ENCODE assay signal across 15 cellular contexts in the genomic region with DNA sequence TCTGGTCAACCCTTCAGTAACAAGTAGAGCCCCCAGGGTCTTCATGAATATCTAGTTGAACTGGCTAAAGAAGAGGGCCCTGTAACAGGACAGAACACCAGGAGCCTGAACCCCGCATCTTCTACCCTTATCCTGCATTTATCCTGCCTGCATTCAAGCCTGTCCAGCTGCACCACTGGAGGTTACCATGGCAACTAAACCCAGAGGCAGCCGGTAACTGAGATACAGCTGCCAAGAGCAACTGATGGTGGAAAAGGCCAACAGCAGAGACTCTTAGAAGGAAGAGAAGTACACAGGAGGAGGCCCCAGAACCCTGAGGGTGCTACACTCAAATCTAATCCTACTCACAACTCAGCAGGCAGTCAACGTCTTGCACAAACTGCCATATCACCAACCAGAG. TPM values are rescaled to one million over a fixed set of nuclear protein-coding genes. Genes with fewer than 3 reads are reported as not detected.
DNase-seq lines count a peak whose midpoint lies in the region; ATAC-seq and TF ChIP-seq lines count a peak whose summit lies in the region.
"Had no signal": no experiment of that assay in that cellular context is flagged by ENCODE, and none has a peak within 500 bp of the region (broad histone marks: within the 10 kb centered on the region; RNA-seq: fewer than 3 reads in every experiment).

No MANE protein-coding gene starts in this region.

- H3K36me3 ChIP-seq in GM23338 (ENCODE audit: insufficient read depth) (no peaks in the 10 kb centered on the region), neural progenitor cell (no peaks in the 10 kb centered on the region)
- H3K36me3 ChIP-seq in effector memory CD4-positive, alpha-beta T cell (ENCODE audit: control insufficient read depth, insufficient read depth, low read length), result no peaks in the 10 kb centered on the region

- no peaks in the 10 kb centered on the region; the same call in 1 of the 2 replicates for H4K20me1 ChIP-seq in GM23338 (replicated peaks; ENCODE audit: insufficient read depth)
- H4K20me1 ChIP-seq in neural progenitor cell (ENCODE audit: low read depth), result peaks cover 5% of the 10 kb centered on the region

- H3K27me3 ChIP-seq in GM23338 (ENCODE audit: insufficient read depth), result peaks cover 6% of the 10 kb centered on the region
- H3K27me3 ChIP-seq in neural progenitor cell, result peaks cover 6% of the 10 kb centered on the region
- H3K27me3 ChIP-seq in effector memory CD4-positive, alpha-beta T cell (replicated peaks; ENCODE audit: control insufficient read depth, insufficient read depth, low read length, poor library complexity, severe bottlenecking), result no peaks in the 10 kb centered on the region
- H3K27me3 ChIP-seq: upper lobe of left lung had no signal

- no peak overlapping the region for H3K9ac ChIP-seq in neural progenitor cell

- TF ChIP-seq CTCF in GM23338 (conservative IDR thresholded peaks at IDR 0.05; ENCODE audit: low read depth in 2 of 2) (no peak), choroid plexus epithelial cell (conservative IDR thresholded peaks at IDR 0.05; ENCODE audit: low read depth, low read length) (no peak), neural progenitor cell (IDR thresholded peaks at IDR 0.05) (no peak)

- H2AFZ ChIP-seq in GM23338 (no peak overlapping the region), neural progenitor cell (replicated peaks) (no peak overlapping the region)

- peak; percentile 37 for DNase-seq in GM23338 (ENCODE audit: low spot score)
- DNase-seq in NCI-H524 (lab: John Stamatoyannopoulos, UW), result peak; percentile 82 to 94
- peak; percentile 77 for DNase-seq in choroid plexus epithelial cell (ENCODE audit: low read depth)
- DNase-seq in neural progenitor cell (ENCODE audit: low spot score), result peak; percentile 89
- DNase-seq in effector memory CD4-positive, alpha-beta T cell, result no peak
- DNase-seq in sciatic nerve (ENCODE audit: low spot score), result no peak
- DNase-seq: activated CD4-positive, alpha-beta T cell treated with anti-CD3 and anti-CD28 coated beads, Interleukin-2, amount 50 U/mL, for 1 hour; amniotic stem cell; DND-41; H7; left ventricle myocardium superior; upper lobe of left lung had no signal

- H3K27ac Mint-ChIP-seq in GM23338 (no peak overlapping the region), neural progenitor cell (peak overlapping the region; percentile 7)
- H3K27ac Mint-ChIP-seq: progenitor cell of endocrine pancreas had no signal

- no peak overlapping the region for H3K4me2 ChIP-seq in GM23338
- peak overlapping the region; percentile 8 for H3K4me2 ChIP-seq in neural progenitor cell

- no peaks in the 10 kb centered on the region for H3K9me2 ChIP-seq in GM23338 (ENCODE audit: insufficient read depth)

- H3K79me2 ChIP-seq in GM23338 (replicated peaks; ENCODE audit: insufficient read depth), result no peaks in the 10 kb centered on the region; the same call in 1 of the 2 replicates
- no peaks in the 10 kb centered on the region for H3K79me2 ChIP-seq in neural progenitor cell (ENCODE audit: low read depth)

- no peak overlapping the region for H3K4me3 ChIP-seq in GM23338
- H3K4me3 ChIP-seq in choroid plexus epithelial cell (ENCODE audit: low read depth, low read length), result no peak overlapping the region
- no peak overlapping the region for H3K4me3 ChIP-seq in neural progenitor cell
- H3K4me3 ChIP-seq in effector memory CD4-positive, alpha-beta T cell (ENCODE audit: insufficient read depth, low read depth, low read length, poor library complexity, severe bottlenecking), result no peak overlapping the region
- H3K4me3 ChIP-seq: upper lobe of left lung had no signal

- no peak overlapping the region for H3K4me3 Mint-ChIP-seq in GM23338
- no peak overlapping the region for H3K4me3 Mint-ChIP-seq in neural progenitor cell

- H3F3A ChIP-seq in GM23338 (replicated peaks; ENCODE audit: low read depth) (0 out of 2 replicates have a peak, but pooled peaks cover 4% of the 10 kb centered on the region), neural progenitor cell (ENCODE audit: low read depth) (peaks cover 23% of the 10 kb centered on the region)

- H3K27ac ChIP-seq in GM23338 (ENCODE audit: low read depth) (no peak overlapping the region), neural progenitor cell (no peak overlapping the region)
- no peak overlapping the region for H3K27ac ChIP-seq in effector memory CD4-positive, alpha-beta T cell (ENCODE audit: insufficient read depth, low read length, poor library complexity, severe bottlenecking)
- H3K27ac ChIP-seq: upper lobe of left lung had no signal

- H3K36me3 Mint-ChIP-seq in GM23338 (ENCODE audit: low read depth) (no peaks in the 10 kb centered on the region), neural progenitor cell (no peaks in the 10 kb centered on the region)

- no peak for ATAC-seq in GM23338
- no peak for ATAC-seq in HG03025 (IDR thresholded peaks at IDR 0.05; ENCODE audit: low FRiP score, unreplicated experiment)
- ATAC-seq in sciatic nerve, result no peak
- ATAC-seq: esophagus mucosa, left ventricle myocardium superior had no signal

- no peaks in the 10 kb centered on the region for H3K9me3 ChIP-seq in neural progenitor cell (ENCODE audit: low read depth)
- no peaks in the 10 kb centered on the region for H3K9me3 ChIP-seq in effector memory CD4-positive, alpha-beta T cell (ENCODE audit: control insufficient read depth, low read length)
- H3K9me3 ChIP-seq: upper lobe of left lung had no signal

- H3K4me1 ChIP-seq in GM23338 (ENCODE audit: insufficient read depth), result peaks cover 3% of the 10 kb centered on the region; the same call in 1 of the 2 replicates
- H3K4me1 ChIP-seq in neural progenitor cell, result peaks cover 18% of the 10 kb centered on the region
- peaks cover 10% of the 10 kb centered on the region for H3K4me1 ChIP-seq in effector memory CD4-positive, alpha-beta T cell (ENCODE audit: control insufficient read depth, insufficient read depth, low read length, poor library complexity, severe bottlenecking)

- H3K27me3 Mint-ChIP-seq in GM23338 (ENCODE audit: insufficient read depth, low read depth, poor library complexity), result peaks cover 6% of the 10 kb centered on the region
- H3K27me3 Mint-ChIP-seq in neural progenitor cell (ENCODE audit: insufficient read depth, low read depth), result peaks cover 4% of the 10 kb centered on the region
- H3K27me3 Mint-ChIP-seq: progenitor cell of endocrine pancreas had no signal

- no peaks in the 10 kb centered on the region for H3K9me3 Mint-ChIP-seq in GM23338
- H3K9me3 Mint-ChIP-seq in neural progenitor cell, result no peaks in the 10 kb centered on the region

- intact Hi-C loops in sciatic nerve (cut with DNase I), result no loop called here

- H3K4me1 Mint-ChIP-seq in GM23338 (peaks cover 6% of the 10 kb centered on the region), neural progenitor cell (peaks cover 26% of the 10 kb centered on the region)

TF ChIP-seq in GM23338, 12 proteins besides CTCF, POLR2A, EP300 and RAD21 (continues in another document):
- TF ChIP-seq NANOG (IDR thresholded peaks at IDR 0.05; ENCODE audit: borderline replicate concordance) (no peak), ZNF114 (CRISPR knock-in tag; IDR thresholded peaks at IDR 0.05) (no peak), REST (IDR thresholded peaks at IDR 0.05; ENCODE audit: unreplicated experiment) (no peak)

RNA-seq across cellular contexts. Expression of gene PRKAR2A, which starts 3.7 kb away (rescaled TPM):
- 25.8 and 30.2 TPM in 2 replicates for total RNA-seq in GM23338 (2014; rRNA removed; shearing (Covaris generic))
- polyA plus RNA-seq in GM23338 (2016; fragmentation: Nextera tagmentation; extraction: Ambion mirVana), result 13.5 and 14.5 TPM in 2 replicates
- total RNA-seq in neural progenitor cell (ENCODE audit: low replicate concordance) (21.6 and 25.0 TPM in 2 replicates), sciatic nerve (46.5 TPM)

RNA-seq across cellular contexts. Expression of gene SLC25A20, which starts 47.3 kb away (rescaled TPM):
- 4.3 and 4.4 TPM in 2 replicates for total RNA-seq in GM23338 (2014; rRNA removed; shearing (Covaris generic))
- 3.0 TPM in 2 replicates for polyA plus RNA-seq in GM23338 (2016; fragmentation: Nextera tagmentation; extraction: Ambion mirVana)
- 4.3 and 12.5 TPM in 2 replicates for total RNA-seq in neural progenitor cell (ENCODE audit: low replicate concordance)
- total RNA-seq in sciatic nerve, result 12.2 TPM

Comparison
In these comparisons a context has a peak if more than half of its experiments do, and no peak if none do; other contexts are left out.
1. DNase-seq: peak in GM23338 (single experiment), NCI-H524 (2 of 2), choroid plexus epithelial cell (single experiment) and neural progenitor cell (single experiment); none in effector memory CD4-positive, alpha-beta T cell (0 of 3) and sciatic nerve (single experiment).